ENCODE assay signal across 28 cellular contexts in the genomic region with DNA sequence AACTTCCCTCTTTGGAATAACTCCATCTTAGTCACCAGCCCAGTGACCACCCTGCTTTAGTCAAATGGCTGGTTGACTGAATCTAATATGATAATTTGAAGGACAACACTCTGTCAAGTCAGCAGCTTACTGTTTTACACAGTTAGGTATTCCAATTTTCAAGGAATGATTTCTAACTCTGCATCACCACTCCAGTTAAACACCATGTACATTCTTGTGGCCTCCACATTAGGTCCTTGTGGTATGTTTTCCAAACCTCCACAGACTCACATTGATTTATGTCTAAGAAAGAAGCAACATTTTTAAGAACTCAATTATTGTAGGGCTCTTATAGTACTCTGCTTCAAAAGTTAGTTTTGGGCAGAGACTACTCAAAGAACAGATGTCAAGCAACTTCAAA.
A peak's percentile ranks its signal among the peaks of the same experiment; 100 is the strongest.
DNase-seq lines count a peak whose midpoint lies in the region; ATAC-seq, FAIRE-seq and TF ChIP-seq lines count a peak whose summit lies in the region.
"Had no signal": no experiment of that assay in that cellular context is flagged by ENCODE, and none has a peak within 500 bp of the region (broad histone marks: within the 10 kb centered on the region; RNA-seq: fewer than 3 reads in every experiment).

No MANE protein-coding gene starts in this region.

- H3K9me3 Mint-ChIP-seq in naive thymus-derived CD8-positive, alpha-beta T cell = peaks cover 0 to 2% (median 0%) of the 10 kb centered on the region in 9 donors
- H3K9me3 Mint-ChIP-seq in activated T-cell treated with anti-CD3 and anti-CD28 coated beads, Interleukin-2, amount 50 U/mL, for 4 hours = no peaks in the 10 kb centered on the region
- H3K9me3 Mint-ChIP-seq: activated CD4-positive, alpha-beta T cell treated with anti-CD3 and anti-CD28 coated beads, Interleukin-2, amount 10 ng/mL, durations not matched to agents 7 days and 5 days; activated T-helper 2 cell treated with anti-CD3 and anti-CD28 coated beads, Interferon-gamma antibody, Interleukin-2, Interleukin-4, amounts not matched to agents 10 μg/mL and 5 μg/mL and 100 μg/mL, durations not matched to agents 14 hours and 24 hours and 36 hours; natural killer cell treated with Interleukin-12 subunit alpha and Interleukin-12 subunit beta and Interleukin-15 and Interleukin-18, amount 100 ng/mL, for 72 hours had no signal

- TF ChIP-seq CTCF in suprapubic skin (IDR thresholded peaks at IDR 0.05) = no peak

- no peaks in the 10 kb centered on the region for H3K36me3 Mint-ChIP-seq in naive thymus-derived CD8-positive, alpha-beta T cell
- H3K36me3 Mint-ChIP-seq in activated T-cell treated with anti-CD3 and anti-CD28 coated beads, Interleukin-2, amount 50 U/mL, for 4 hours (ENCODE audit: insufficient read depth) = no peaks in the 10 kb centered on the region
- H3K36me3 Mint-ChIP-seq: activated naive CD8-positive, alpha-beta T cell had no signal

- no peak overlapping the region for H3K27ac ChIP-seq in suprapubic skin
- H3K27ac ChIP-seq: brain microvascular endothelial cell, colonic mucosa, heart left ventricle, ovary, SJSA1, upper lobe of left lung, VCaP had no signal

- DNase-seq in ACHN (peak; percentile 26), H54 (ENCODE audit: insufficient read length, low spot score) (peak; percentile 27), amniotic epithelial cell (ENCODE audit: low read depth) (peak; percentile 86), kidney glomerular epithelial cell (lab: John Stamatoyannopoulos, UW) (peak; percentile 44), suprapubic skin (ENCODE audit: low spot score in 2 of 2) (no peak)
- DNase-seq in naive thymus-derived CD8-positive, alpha-beta T cell = no peak
- no peak for DNase-seq in activated T-cell treated with anti-CD3 and anti-CD28 coated beads, Interleukin-2, amount 50 U/mL, for 4 hours
- DNase-seq: activated CD4-positive, alpha-beta T cell treated with anti-CD3 and anti-CD28 coated beads, Interleukin-2, amount 10 ng/mL, durations not matched to agents 7 days and 5 days; brain microvascular endothelial cell; CD4-positive, alpha-beta memory T cell; colonic mucosa; heart left ventricle; left ventricle myocardium inferior; midbrain; NCI-H1417; NCI-H446 treated with DMSO at 0.1 percent for 48 hours; NK-92 treated with Interleukin-12 subunit alpha and Interleukin-12 subunit beta, amount 100 ng/mL, for 24 hours; ovary; right cardiac atrium; T-helper 2 cell; upper lobe of left lung had no signal

- in situ Hi-C loops in ACHN (cut with HindIII; ENCODE audit: low pct_ligation_motif_present, low pct_unique_long_range_greater_than_20kb, low sequenced_read_pairs) = no loop called here

- no peaks in the 10 kb centered on the region for H3K4me1 Mint-ChIP-seq in naive thymus-derived CD8-positive, alpha-beta T cell
- no peaks in the 10 kb centered on the region for H3K4me1 Mint-ChIP-seq in activated T-cell treated with anti-CD3 and anti-CD28 coated beads, Interleukin-2, amount 50 U/mL, for 4 hours (ENCODE audit: low read depth)
- H3K4me1 Mint-ChIP-seq: activated CD4-positive, alpha-beta T cell treated with anti-CD3 and anti-CD28 coated beads, Interleukin-2, amount 10 ng/mL, durations not matched to agents 7 days and 5 days; CD4-positive, alpha-beta memory T cell had no signal

- H3K4me3 Mint-ChIP-seq in naive thymus-derived CD8-positive, alpha-beta T cell = no peak overlapping the region
- H3K4me3 Mint-ChIP-seq in activated T-cell treated with anti-CD3 and anti-CD28 coated beads, Interleukin-2, amount 50 U/mL, for 4 hours = no peak overlapping the region
- H3K4me3 Mint-ChIP-seq: activated CD4-positive, alpha-beta T cell treated with anti-CD3 and anti-CD28 coated beads, Interleukin-2, amount 10 ng/mL, durations not matched to agents 7 days and 5 days; activated naive CD8-positive, alpha-beta T cell; CD4-positive, alpha-beta memory T cell; natural killer cell treated with Interleukin-12 subunit alpha and Interleukin-12 subunit beta and Interleukin-15 and Interleukin-18, amount 100 ng/mL, for 72 hours had no signal

- no peak overlapping the region for H3K27ac Mint-ChIP-seq in naive thymus-derived CD8-positive, alpha-beta T cell
- H3K27ac Mint-ChIP-seq: activated CD4-positive, alpha-beta T cell treated with anti-CD3 and anti-CD28 coated beads, Interleukin-2, amount 10 ng/mL, durations not matched to agents 7 days and 5 days; activated naive CD8-positive, alpha-beta T cell; activated T-helper 2 cell treated with anti-CD3 and anti-CD28 coated beads, Interferon-gamma antibody, Interleukin-2, Interleukin-4, amounts not matched to agents 10 μg/mL and 5 μg/mL and 100 μg/mL, durations not matched to agents 14 hours and 24 hours and 36 hours; CD4-positive, alpha-beta memory T cell; natural killer cell treated with Interleukin-12 subunit alpha and Interleukin-12 subunit beta and Interleukin-15 and Interleukin-18, amount 100 ng/mL, for 72 hours had no signal

- no peak for TF ChIP-seq EP300 in suprapubic skin (IDR thresholded peaks at IDR 0.05)

- H3K27me3 ChIP-seq in suprapubic skin = no peaks in the 10 kb centered on the region
- H3K27me3 ChIP-seq: brain microvascular endothelial cell, colonic mucosa, heart left ventricle, ovary, SJSA1, upper lobe of left lung had no signal

- POLR2A ChIA-PET in naive thymus-derived CD8-positive, alpha-beta T cell (lab: Charles Lee) = no interaction called here

- H3K4me3 ChIP-seq in suprapubic skin = no peak overlapping the region
- H3K4me3 ChIP-seq: A549, colonic mucosa, heart left ventricle, left ventricle myocardium inferior, ovary, SJSA1, upper lobe of left lung had no signal

- peak; percentile 93 for FAIRE-seq in H54 (lab: Jason Lieb, UNC)
- FAIRE-seq: A549 had no signal

- TF ChIP-seq POLR2A in H54 (IDR thresholded peaks at IDR 0.05; ENCODE audit: low read depth, low read length) (no peak), suprapubic skin (IDR thresholded peaks at IDR 0.05) (no peak)

- peaks cover 10% of the 10 kb centered on the region for H3K36me3 ChIP-seq in suprapubic skin
- H3K36me3 ChIP-seq: brain microvascular endothelial cell, ovary had no signal

- no peaks in the 10 kb centered on the region for H3K4me1 ChIP-seq in suprapubic skin
- H3K4me1 ChIP-seq: colonic mucosa, heart left ventricle, left ventricle myocardium inferior, upper lobe of left lung had no signal

- peaks cover 0 to 1% (median 0%) of the 10 kb centered on the region in 5 donors for H3K27me3 Mint-ChIP-seq in naive thymus-derived CD8-positive, alpha-beta T cell
- H3K27me3 Mint-ChIP-seq in activated T-cell treated with anti-CD3 and anti-CD28 coated beads, Interleukin-2, amount 50 U/mL, for 4 hours (ENCODE audit: low read depth) = no peaks in the 10 kb centered on the region
- H3K27me3 Mint-ChIP-seq: activated CD4-positive, alpha-beta T cell treated with anti-CD3 and anti-CD28 coated beads, Interleukin-2, amount 10 ng/mL, durations not matched to agents 7 days and 5 days; CD4-positive, alpha-beta memory T cell; natural killer cell treated with Interleukin-12 subunit alpha and Interleukin-12 subunit beta and Interleukin-15 and Interleukin-18, amount 100 ng/mL, for 72 hours had no signal

- H3K9me3 ChIP-seq in suprapubic skin = no peaks in the 10 kb centered on the region
- H3K9me3 ChIP-seq: A549, colonic mucosa, heart left ventricle, left ventricle myocardium inferior, ovary, SJSA1, upper lobe of left lung had no signal

- no peak for ATAC-seq in naive thymus-derived CD8-positive, alpha-beta T cell
- ATAC-seq in GM18861 (IDR thresholded peaks at IDR 0.05; ENCODE audit: unreplicated experiment) = no peak
- no peak for ATAC-seq in activated T-cell treated with anti-CD3 and anti-CD28 coated beads, Interleukin-2, amount 50 U/mL, for 4 hours
- ATAC-seq: A549; heart left ventricle; natural killer cell treated with Interleukin-12 subunit alpha and Interleukin-12 subunit beta and Interleukin-15 and Interleukin-18, amount 100 ng/mL, for 72 hours had no signal

Comparison
In these comparisons a context has a peak if more than half of its experiments do, and no peak if none do; other contexts are left out.
1. DNase-seq: peak in ACHN (single experiment), H54 (single experiment), amniotic epithelial cell (single experiment) and kidney glomerular epithelial cell (single experiment); none in naive thymus-derived CD8-positive, alpha-beta T cell (0 of 10), activated T-cell treated with anti-CD3 and anti-CD28 coated beads, Interleukin-2, amount 50 U/mL, for 4 hours (single experiment) and suprapubic skin (0 of 2).